In the genomic region with DNA sequence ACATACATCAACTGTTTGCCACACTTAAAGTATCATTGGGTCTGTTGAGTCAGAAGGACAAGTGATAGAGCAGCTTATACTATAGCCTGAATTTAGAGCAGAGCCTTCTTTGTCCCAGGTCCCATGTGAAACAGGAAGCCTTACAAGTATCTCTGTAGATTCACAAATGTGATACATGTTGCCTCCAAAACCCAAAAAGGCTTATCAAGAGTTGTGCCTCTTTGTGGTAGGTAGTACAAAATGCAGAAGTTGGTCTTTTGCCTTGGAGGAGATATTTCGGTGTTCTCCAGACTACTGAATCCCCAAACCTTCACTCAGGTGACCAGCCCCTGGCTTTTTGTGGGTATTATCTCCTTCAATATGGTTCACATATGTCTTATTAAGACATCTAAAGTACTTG, we compare ENCODE assay signal across 27 cellular contexts.
"Had no signal": no experiment of that assay in that cellular context is flagged by ENCODE, and none has a peak within 500 bp of the region (broad histone marks: within the 10 kb centered on the region; RNA-seq: fewer than 3 reads in every experiment).

No MANE protein-coding gene starts in this region.

- H3K4me3 ChIP-seq: ascending aorta, body of pancreas, Peyer's patch, SJSA1 had no signal

- ATAC-seq: activated CD4-positive, alpha-beta T cell treated with anti-CD3 and anti-CD28 coated beads for 36 hours; activated CD8-positive, alpha-beta T cell treated with anti-CD3 and anti-CD28 coated beads for 36 hours; activated naive CD4-positive, alpha-beta T cell treated with anti-CD3 and anti-CD28 coated beads, Interleukin-2, amount 50 U/mL, for 72 hours; activated naive CD8-positive, alpha-beta T cell treated with anti-CD3 and anti-CD28 coated beads, Interleukin-2, amount 50 U/mL, for 24 hours; body of pancreas; SK-N-SH treated with all-trans-retinoic acid at 6 μM for 48 hours had no signal

- H3K27me3 ChIP-seq: ascending aorta, body of pancreas, Peyer's patch had no signal

- DNase-seq: activated CD4-positive, alpha-beta T cell treated with anti-CD3 and anti-CD28 coated beads for 36 hours; activated CD8-positive, alpha-beta memory T cell treated with anti-CD3 and anti-CD28 coated beads, Interleukin-2, amount 50 U/mL, for 4 hours; activated CD8-positive, alpha-beta T cell treated with anti-CD3 and anti-CD28 coated beads for 36 hours; activated effector memory CD4-positive, alpha-beta T cell treated with anti-CD3 and anti-CD28 coated beads, Interleukin-2, amount 50 U/mL, for 16 hours; activated naive CD4-positive, alpha-beta T cell treated with Interleukin-2 at 50 U/mL for 16 hours; activated naive CD8-positive, alpha-beta T cell treated with anti-CD3 and anti-CD28 coated beads, Interleukin-2, amount 50 U/mL, for 24 hours; amniotic stem cell; body of pancreas; central memory CD4-positive, alpha-beta T cell; IMR-90; Karpas-422; MM.1S; NCI-H1092 treated with DMSO at 0.1 percent for 48 hours; NCI-H1417 treated with DMSO at 0.1 percent for 48 hours; NCI-H1694 treated with DMSO at 0.1 percent for 48 hours; NCI-H2029 treated with DMSO at 0.1 percent for 48 hours; NCI-H345; NCI-H510A; NCI-H69; NK-92 treated with Interleukin-12 subunit alpha and Interleukin-12 subunit beta, amount 100 ng/mL, for 24 hours; Peyer's patch; SHP77; WERI-Rb-1 had no signal

- H3K9me3 ChIP-seq: body of pancreas, Peyer's patch, SJSA1 had no signal

- H3K4me1 ChIP-seq: ascending aorta, Peyer's patch, SJSA1 had no signal

- H3K27ac ChIP-seq: ascending aorta, body of pancreas, Peyer's patch, SJSA1, WERI-Rb-1 had no signal

- H3K36me3 ChIP-seq: ascending aorta, Peyer's patch, SJSA1, WERI-Rb-1 had no signal
